ENCODE assay signal across 11 cellular contexts in genomic region chr2:36352711-36353110, GRCh38. TPM values are rescaled to one million over a fixed set of nuclear protein-coding genes. Genes with fewer than 3 reads are reported as not detected.
DNase-seq lines count a peak whose midpoint lies in the region; ATAC-seq, FAIRE-seq and TF ChIP-seq lines count a peak whose summit lies in the region.
"Had no signal": no experiment of that assay in that cellular context is flagged by ENCODE, and none has a peak within 500 bp of the region (broad histone marks: within the 10 kb centered on the region; RNA-seq: fewer than 3 reads in every experiment).

No MANE protein-coding gene starts in this region.

- peaks cover 42% of the 10 kb centered on the region for H3K4me1 ChIP-seq in A549

- no peak for TF ChIP-seq EP300 in A549 (IDR thresholded peaks at IDR 0.05)

- FAIRE-seq in A549 (lab: Jason Lieb, UNC) = no peak

- WGBS in A549 (ENCODE audit: missing lambda C conversion rate) = 39% methylated on average over 3 of the region's 3 CpGs

- DNase-seq in A549 (ENCODE audit: low read depth in 1 of 2, low spot score in 1 of 2) = peak in 1 of 2 experiments; percentile 66
- DNase-seq in HCEC 1CT = peak; percentile 71
- peak; percentile 89 for DNase-seq in amniotic epithelial cell (ENCODE audit: low read depth)
- DNase-seq in fibroblast of the aortic adventitia (ENCODE audit: low read depth) = peak; percentile 81
- DNase-seq in COLO668 (lab: John Stamatoyannopoulos, UW; ENCODE audit: unreplicated experiment) = no peak
- DNase-seq in NCI-H82 (lab: John Stamatoyannopoulos, UW) = no peak
- DNase-seq: activated T-cell treated with anti-CD3 and anti-CD28 coated beads, Interleukin-2, amount 50 U/mL, for 72 hours; NCI-H1436 treated with DMSO at 0.1 percent for 48 hours; thyroid gland had no signal

- TF ChIP-seq RAD21 in A549 (conservative IDR thresholded peaks at IDR 0.05 in 1 of 2, IDR thresholded peaks at IDR 0.05 in 1 of 2) = 0 out of 5 replicates have a peak, but pooled peaks of 1 of the 2 experiments have one; percentile 12

- no peaks in the 10 kb centered on the region for H3K9me3 ChIP-seq in A549
- H3K9me3 ChIP-seq: thyroid gland had no signal

- H3K27ac ChIP-seq in A549 = peak overlapping the region; percentile 93 to 97

- ATAC-seq in A549 (peak in 1 of 2 experiments; percentile 17; a peak in 2 of 6 replicates), HG03354 (IDR thresholded peaks at IDR 0.05; ENCODE audit: poor library complexity, severe bottlenecking, unreplicated experiment) (no peak), HG03280 (IDR thresholded peaks at IDR 0.05; ENCODE audit: unreplicated experiment) (no peak)
- ATAC-seq: activated T-cell treated with anti-CD3 and anti-CD28 coated beads, Interleukin-2, amount 50 U/mL, for 72 hours had no signal

- H3K4me2 ChIP-seq in A549 = peak overlapping the region; percentile 88

- TF ChIP-seq CTCF in A549 (IDR thresholded peaks at IDR 0.05) (no peak), fibroblast of the aortic adventitia (IDR thresholded peaks at IDR 0.05; ENCODE audit: insufficient read depth, low read length) (peak; percentile 42)

- CTCF ChIA-PET in A549 (lab: Yijun Ruan, JAX) = interaction anchor here (0.6 to 13.5 kb wide), 61 partner anchors 9 to 344 kb away, joined by 3 to 148 read pairs (median 5); no protein-coding TSS in a partner anchor

- TF ChIP-seq POLR2A in A549 (IDR thresholded peaks at IDR 0.05; ENCODE audit: low read length) = no peak

- POLR2A ChIA-PET in A549 (lab: Yijun Ruan, JAX) = interaction anchor here (0.5 to 1.0 kb wide), 3 partner anchors 45 to 556 kb away, joined by 3 to 4 read pairs (median 4); no protein-coding TSS in a partner anchor

- no peak overlapping the region for H3K4me3 ChIP-seq in A549
- H3K4me3 ChIP-seq in fibroblast of the aortic adventitia (ENCODE audit: low read depth, low read length) = no peak overlapping the region
- H3K4me3 ChIP-seq: thyroid gland had no signal

TF ChIP-seq in A549, 52 proteins besides CTCF, POLR2A, EP300 and RAD21:
- TF ChIP-seq FOSL2 (IDR thresholded peaks at IDR 0.05) (no peak), FOSL2 (CRISPR knock-in tag; IDR thresholded peaks at IDR 0.05) (0 out of 2 replicates have a peak, but pooled peaks have one; percentile 22), CHD2 (IDR thresholded peaks at IDR 0.05; ENCODE audit: low read length, partially characterized antibody) (no peak), CEBPB (IDR thresholded peaks at IDR 0.05) (peak in 1 of 2 experiments; percentile 55; a peak in 2 of 4 replicates)

RNA-seq across cellular contexts. Expression of gene CRIM1, which starts 2.9 kb away (rescaled TPM):
- polyA plus RNA-seq in A549 (2011; rRNA removed) (208 and 275 TPM in 2 replicates), A549 (2017; fragmentation: RNase III; extraction: RNeasy Plus Mini Kit Qiagen cat#74134 plus additional on column Dnase treatment) (127 to 135 TPM (median 130 TPM) in 3 replicates)
- 133 and 166 TPM in 2 replicates for polyA plus RNA-seq in A549 (2012; cell fraction: cytosol; rRNA removed)
- 215 and 283 TPM in 2 replicates for polyA plus RNA-seq in A549 (2012; cell fraction: nucleus; rRNA removed)
- 997 and 1,171 TPM in 2 replicates for polyA minus RNA-seq in A549 (2011; rRNA and poly(A)+ RNA removed)
- total RNA-seq in fibroblast of the aortic adventitia (ENCODE audit: low replicate concordance) = 100 and 108 TPM in 2 replicates

Comparison
In these comparisons a context has a peak if more than half of its experiments do, and no peak if none do; other contexts are left out.
1. DNase-seq: peak in HCEC 1CT (single experiment), amniotic epithelial cell (single experiment) and fibroblast of the aortic adventitia (single experiment); none in COLO668 (single experiment) and NCI-H82 (single experiment).